In genomic region chr2:176650101-176650500, GRCh38 we compare ENCODE assay signal across 21 cellular contexts.
DNase-seq lines count a peak whose midpoint lies in the region; TF ChIP-seq lines count a peak whose summit lies in the region.
"Had no signal": no experiment of that assay in that cellular context is flagged by ENCODE, and none has a peak within 500 bp of the region (broad histone marks: within the 10 kb centered on the region; RNA-seq: fewer than 3 reads in every experiment).

No MANE protein-coding gene starts in this region.

- H3K9me3 Mint-ChIP-seq in nephron progenitor cell: no peaks in the 10 kb centered on the region
- H3K9me3 Mint-ChIP-seq: CD4-positive, alpha-beta memory T cell had no signal

- H3K79me2 ChIP-seq in KMS-11 (ENCODE audit: insufficient read depth, low read depth) (no peaks in the 10 kb centered on the region), SU-DHL-6 (ENCODE audit: insufficient read depth, low read length) (no peaks in the 10 kb centered on the region)

- H3K4me2 ChIP-seq in KMS-11 (no peak overlapping the region), SU-DHL-6 (ENCODE audit: low read depth, low read length, poor library complexity, severe bottlenecking) (no peak overlapping the region)

- H3K27ac ChIP-seq in KMS-11 (no peak overlapping the region), SU-DHL-6 (ENCODE audit: low read depth, low read length) (no peak overlapping the region)
- H3K27ac ChIP-seq: colonic mucosa, heart right ventricle, ovary, tibial artery had no signal

- H3K9me3 ChIP-seq in SU-DHL-6 (ENCODE audit: insufficient read depth, low read length): no peaks in the 10 kb centered on the region
- H3K9me3 ChIP-seq: colonic mucosa, heart right ventricle, ovary, tibial artery had no signal

- H3K27me3 Mint-ChIP-seq in nephron progenitor cell (ENCODE audit: low read depth, poor library complexity): peaks cover 4% of the 10 kb centered on the region

- no peak overlapping the region for H2AFZ ChIP-seq in KMS-11 (ENCODE audit: low read depth)
- no peak overlapping the region for H2AFZ ChIP-seq in SU-DHL-6 (ENCODE audit: low read depth, low read length, severe bottlenecking)

- H4K20me1 ChIP-seq in KMS-11 (ENCODE audit: insufficient read depth): no peaks in the 10 kb centered on the region
- no peaks in the 10 kb centered on the region for H4K20me1 ChIP-seq in SU-DHL-6 (ENCODE audit: low read depth, low read length)

- H3K4me3 ChIP-seq in KMS-11 (IDR thresholded peaks at IDR 0.05; ENCODE audit: insufficient read depth, low read depth, low read length): no peak overlapping the region
- H3K4me3 ChIP-seq in SU-DHL-6 (ENCODE audit: insufficient read depth, low read length, poor library complexity, severe bottlenecking): no peak overlapping the region
- no peak overlapping the region for H3K4me3 ChIP-seq in foreskin fibroblast (ENCODE audit: low read depth in 1 of 2, low read length in 2 of 2)
- H3K4me3 ChIP-seq: colonic mucosa, heart right ventricle, ovary, tibial artery had no signal

- peak; percentile 28 for DNase-seq in DMS53 (lab: John Stamatoyannopoulos, UW)
- DNase-seq in DMS53 treated with DMSO at 0.1 percent for 48 hours (lab: John Stamatoyannopoulos, UW; ENCODE audit: unreplicated experiment): no peak
- no peak for DNase-seq in nephron progenitor cell
- no peak for DNase-seq in kidney tubule cell (ENCODE audit: low spot score)
- no peak for DNase-seq in activated CD4-positive, alpha-beta T cell treated with anti-CD3 and anti-CD28 coated beads for 48 hours
- DNase-seq in foreskin fibroblast: no peak
- DNase-seq: activated CD4-positive, alpha-beta T cell treated with anti-CD3 and anti-CD28 coated beads for 36 hours; activated CD8-positive, alpha-beta memory T cell treated with anti-CD3 and anti-CD28 coated beads, Interleukin-2, amount 50 U/mL, for 48 hours; activated naive CD4-positive, alpha-beta T cell treated with Interleukin-2 at 50 U/mL for 16 hours; CD4-positive, alpha-beta memory T cell; colonic mucosa; erythroblast; GF-D8; heart right ventricle; NCI-H1417 treated with DMSO at 0.1 percent for 48 hours; ovary; Right ventricle myocardium superior; T1000; tibial artery had no signal

- H3K4me1 Mint-ChIP-seq in nephron progenitor cell: peaks cover 83% of the 10 kb centered on the region

- no peak overlapping the region for H3K27ac Mint-ChIP-seq in nephron progenitor cell
- H3K27ac Mint-ChIP-seq: activated CD4-positive, alpha-beta T cell treated with anti-CD3 and anti-CD28 coated beads for 36 hours; CD4-positive, alpha-beta memory T cell had no signal

- H3K9ac ChIP-seq in KMS-11: no peak overlapping the region
- no peak overlapping the region for H3K9ac ChIP-seq in SU-DHL-6 (ENCODE audit: low read length)

- 0 out of 2 replicates have a peak, but pooled peaks have one; percentile 26 for TF ChIP-seq CTCF in KMS-11 (conservative IDR thresholded peaks at IDR 0.05; ENCODE audit: low read depth, low read length)
- TF ChIP-seq CTCF in SU-DHL-6 (IDR thresholded peaks at IDR 0.05; ENCODE audit: insufficient read depth, low read length, poor library complexity, severe bottlenecking): peak; percentile 11
- TF ChIP-seq CTCF in nephron progenitor cell (IDR thresholded peaks at IDR 0.05): peak; percentile 60
- TF ChIP-seq CTCF in foreskin fibroblast (IDR thresholded peaks at IDR 0.05; ENCODE audit: low read depth, low read length): no peak

- H3K36me3 Mint-ChIP-seq in nephron progenitor cell (ENCODE audit: low read depth): no peaks in the 10 kb centered on the region
- H3K36me3 Mint-ChIP-seq: CD4-positive, alpha-beta memory T cell had no signal

- no peaks in the 10 kb centered on the region for H3F3A ChIP-seq in SU-DHL-6 (ENCODE audit: insufficient read depth)

- H3K4me1 ChIP-seq in KMS-11 (ENCODE audit: low read depth, poor library complexity, severe bottlenecking): peaks cover 8% of the 10 kb centered on the region
- H3K4me1 ChIP-seq: colonic mucosa had no signal

- no peaks in the 10 kb centered on the region for H3K9me2 ChIP-seq in SU-DHL-6 (replicated peaks; ENCODE audit: insufficient read depth, low read length)

- no peak overlapping the region for H3K4me3 Mint-ChIP-seq in nephron progenitor cell
- H3K4me3 Mint-ChIP-seq: activated CD4-positive, alpha-beta T cell treated with anti-CD3 and anti-CD28 coated beads for 36 hours; CD4-positive, alpha-beta memory T cell had no signal

- H3K27me3 ChIP-seq in KMS-11 (ENCODE audit: insufficient read depth, low read depth): no peaks in the 10 kb centered on the region
- no peaks in the 10 kb centered on the region for H3K27me3 ChIP-seq in SU-DHL-6 (ENCODE audit: low read length)
- H3K27me3 ChIP-seq: colonic mucosa, ovary had no signal

- H3K36me3 ChIP-seq in KMS-11 (ENCODE audit: insufficient read depth) (no peaks in the 10 kb centered on the region), SU-DHL-6 (ENCODE audit: low read length) (no peaks in the 10 kb centered on the region)
- H3K36me3 ChIP-seq: colonic mucosa, heart right ventricle, ovary, tibial artery had no signal
